In genomic region chrX:99603076-99603814, GRCh38 we compare ENCODE assay signal across 24 cellular contexts.
"Had no signal": no experiment of that assay in that cellular context is flagged by ENCODE, and none has a peak within 500 bp of the region (broad histone marks: within the 10 kb centered on the region; RNA-seq: fewer than 3 reads in every experiment).

No MANE protein-coding gene starts in this region.

- H2AFZ ChIP-seq: parathyroid adenoma had no signal

- FAIRE-seq: bronchial epithelial cell, islet of Langerhans had no signal

- H3K4me1 ChIP-seq: ascending aorta, esophagus muscularis mucosa, heart right ventricle, parathyroid adenoma, testis, upper lobe of left lung had no signal

- H3K27ac Mint-ChIP-seq: activated T-cell treated with anti-CD3 and anti-CD28 coated beads, Interleukin-2, amount 50 U/mL, for 72 hours; mesothelial cell of epicardium; natural killer cell treated with Interleukin-12 subunit alpha and Interleukin-12 subunit beta and Interleukin-15 and Interleukin-18, amount 100 ng/mL, for 72 hours; stimulated activated memory B cell treated with anti-CD40 and anti-IgM and Interleukin-4, amounts not matched to agents 10 μg/mL and 1 μg/mL and 100 μg/mL, for 72 hours had no signal

- H3K27me3 Mint-ChIP-seq: stimulated activated memory B cell treated with anti-CD40 and anti-IgM and Interleukin-4, amounts not matched to agents 10 μg/mL and 1 μg/mL and 100 μg/mL, for 72 hours had no signal

- H3K4me3 ChIP-seq: ascending aorta, esophagus muscularis mucosa, heart right ventricle, lung, testis, upper lobe of left lung had no signal

- H3K9ac ChIP-seq: parathyroid adenoma had no signal

- H3K79me2 ChIP-seq: parathyroid adenoma had no signal

- H3K9me3 Mint-ChIP-seq: mesothelial cell of epicardium; natural killer cell treated with Interleukin-12 subunit alpha and Interleukin-12 subunit beta and Interleukin-15 and Interleukin-18, amount 100 ng/mL, for 72 hours; stimulated activated memory B cell treated with anti-CD40 and anti-IgM and Interleukin-4, amounts not matched to agents 10 μg/mL and 1 μg/mL and 100 μg/mL, for 72 hours had no signal

- H3K9me3 ChIP-seq: ascending aorta, esophagus muscularis mucosa, heart right ventricle, testis, upper lobe of left lung had no signal

- H3K36me3 Mint-ChIP-seq: mesothelial cell of epicardium; natural killer cell treated with Interleukin-12 subunit alpha and Interleukin-12 subunit beta and Interleukin-15 and Interleukin-18, amount 100 ng/mL, for 72 hours; stimulated activated memory B cell treated with anti-CD40 and anti-IgM and Interleukin-4, amounts not matched to agents 10 μg/mL and 1 μg/mL and 100 μg/mL, for 72 hours had no signal

- ATAC-seq: activated CD4-positive, CD25-positive, alpha-beta regulatory T cell treated with anti-CD3 and anti-CD28 coated beads, Interleukin-2, amount 50 U/mL, for 24 hours; activated T-cell treated with anti-CD3 and anti-CD28 coated beads, Interleukin-2, amount 50 U/mL, for 72 hours; heart right ventricle; left lobe of liver; natural killer cell treated with Interleukin-12 subunit alpha and Interleukin-12 subunit beta and Interleukin-15 and Interleukin-18, amount 100 ng/mL, for 72 hours; sciatic nerve; stimulated activated memory B cell treated with anti-CD40 and anti-IgM and Interleukin-4, amounts not matched to agents 10 μg/mL and 1 μg/mL and 100 μg/mL, for 72 hours had no signal

- H3K4me1 Mint-ChIP-seq: mesothelial cell of epicardium; stimulated activated memory B cell treated with anti-CD40 and anti-IgM and Interleukin-4, amounts not matched to agents 10 μg/mL and 1 μg/mL and 100 μg/mL, for 72 hours had no signal

- DNase-seq: activated CD4-positive, alpha-beta T cell treated with anti-CD3 and anti-CD28 coated beads, Interleukin-2, amount 50 U/mL, for 1 hour; activated CD8-positive, alpha-beta memory T cell treated with anti-CD3 and anti-CD28 coated beads for 24 hours; activated CD8-positive, alpha-beta memory T cell treated with anti-CD3 and anti-CD28 coated beads, Interleukin-2, amount 50 U/mL, for 48 hours; activated effector memory CD4-positive, alpha-beta T cell treated with anti-CD3 and anti-CD28 coated beads, Interleukin-2, amount 50 U/mL, for 16 hours; activated naive CD4-positive, alpha-beta T cell treated with anti-CD3 and anti-CD28 coated beads, Interleukin-2, amount 50 U/mL, for 16 hours; activated T-cell treated with anti-CD3 and anti-CD28 coated beads, Interleukin-2, amount 50 U/mL, for 72 hours; cerebellar nuclear complex; effector CD4-positive, alpha-beta T cell; heart right ventricle; stimulated activated CD4-positive, alpha-beta T cell treated with anti-CD3 and anti-CD28 coated beads, Interleukin-4, amount 100 ng/mL, for 4 hours; testis; upper lobe of left lung had no signal

- H3K27me3 ChIP-seq: ascending aorta, heart right ventricle, testis, upper lobe of left lung had no signal

- H3K4me3 Mint-ChIP-seq: activated T-cell treated with anti-CD3 and anti-CD28 coated beads, Interleukin-2, amount 50 U/mL, for 72 hours; mesothelial cell of epicardium; natural killer cell treated with Interleukin-12 subunit alpha and Interleukin-12 subunit beta and Interleukin-15 and Interleukin-18, amount 100 ng/mL, for 72 hours; stimulated activated memory B cell treated with anti-CD40 and anti-IgM and Interleukin-4, amounts not matched to agents 10 μg/mL and 1 μg/mL and 100 μg/mL, for 72 hours had no signal

- H3K27ac ChIP-seq: ascending aorta, esophagus muscularis mucosa, heart right ventricle, parathyroid adenoma, testis, upper lobe of left lung had no signal

- H3K36me3 ChIP-seq: ascending aorta, esophagus muscularis mucosa, heart right ventricle, upper lobe of left lung had no signal
